Comparison of ENCODE assay signal across 8 cellular contexts in genomic region chr11:72111803-72112540, GRCh38. TPM values are rescaled to one million over a fixed set of nuclear protein-coding genes. Genes with fewer than 3 reads are reported as not detected.
DNase-seq lines count a peak whose midpoint lies in the region; ATAC-seq and TF ChIP-seq lines count a peak whose summit lies in the region.

No MANE protein-coding gene starts in this region.

- H3K9ac ChIP-seq in DND-41 (ENCODE audit: low read depth, low read length): peak overlapping the region; percentile 75

- peak overlapping the region; percentile 97 to 100 (median 98) for H3K27ac Mint-ChIP-seq in naive thymus-derived CD4-positive, alpha-beta T cell
- H3K27ac Mint-ChIP-seq in stimulated activated naive B cell treated with anti-CD40 and anti-IgM and Interleukin-4, amounts not matched to agents 10 μg/mL and 1 μg/mL and 100 μg/mL, for 72 hours: peak overlapping the region; percentile 99

- H3K36me3 ChIP-seq in DND-41 (ENCODE audit: insufficient read depth, low read length) (peaks cover 31% of the 10 kb centered on the region), PC-9 (ENCODE audit: low read depth) (no peaks in the 10 kb centered on the region)
- H3K36me3 ChIP-seq in naive thymus-derived CD4-positive, alpha-beta T cell (ENCODE audit: control insufficient read depth in 2 of 3, insufficient read depth in 3 of 3, low read length in 3 of 3): peaks cover 0 to 21% (median 4%) of the 10 kb centered on the region in 3 experiments

- intact Hi-C loops in PC-9 (cut with micrococcal nuclease; ENCODE audit: unreplicated experiment): loop anchor here (1.0 kb wide), 5 partner anchors 9 to 302 kb away; partner anchors contain the start of genes LAMTOR1, LRRC51 and NUMA1
- intact Hi-C loops in naive thymus-derived CD4-positive, alpha-beta T cell (cut with micrococcal nuclease): loop anchor here (1.0 to 10.0 kb wide), 11 partner anchors 9 to 1907 kb away; partner anchors contain the start of genes CLPB (in 2 of the 2), LAMTOR1 (in 2 of the 2), LRRC51 (in 2 of the 2) and NUMA1 (in 2 of the 2)

- H3K9me2 ChIP-seq in PC-9 (ENCODE audit: insufficient read depth): no peaks in the 10 kb centered on the region

- peak; percentile 94 for DNase-seq in DND-41
- DNase-seq in KBM-7: peak; percentile 99
- DNase-seq in PC-9: peak; percentile 95 to 99
- DNase-seq in activated T-helper 1 cell treated with anti-CD3 and anti-CD28 coated beads, Interleukin-2, amount 50 U/mL, for 16 hours (ENCODE audit: low read depth in 1 of 2, low spot score in 1 of 2): peak; percentile 59 to 77
- DNase-seq in fibroblast of mammary gland (ENCODE audit: low read depth): peak; percentile 99
- DNase-seq in naive thymus-derived CD4-positive, alpha-beta T cell: peak in 1 of 9 donors; percentile 90
- DNase-seq in stimulated activated naive B cell treated with anti-CD40 and anti-IgM and Interleukin-4, amounts not matched to agents 10 μg/mL and 1 μg/mL and 100 μg/mL, for 72 hours: peak; percentile 94

- CTCF ChIA-PET in PC-9 (lab: Charles Lee): no interaction called here
- CTCF ChIA-PET in naive thymus-derived CD4-positive, alpha-beta T cell (lab: Charles Lee): interaction anchor here (2.2 kb wide), 1 partner anchor 22 kb away, joined by 4 read pairs; no protein-coding TSS in a partner anchor

- H3K9me3 ChIP-seq in DND-41 (ENCODE audit: insufficient read depth, low read length, severe bottlenecking): no peaks in the 10 kb centered on the region
- H3K9me3 ChIP-seq in PC-9 (ENCODE audit: insufficient read depth, low read depth): no peaks in the 10 kb centered on the region
- H3K9me3 ChIP-seq in naive thymus-derived CD4-positive, alpha-beta T cell (ENCODE audit: control insufficient read depth in 2 of 3, low read length in 3 of 3): no peaks in the 10 kb centered on the region

- peaks cover 24% of the 10 kb centered on the region for H3K4me1 ChIP-seq in DND-41 (ENCODE audit: insufficient read depth, low read length)
- peaks cover 14% of the 10 kb centered on the region for H3K4me1 ChIP-seq in PC-9 (replicated peaks; ENCODE audit: insufficient read depth)
- H3K4me1 ChIP-seq in naive thymus-derived CD4-positive, alpha-beta T cell (ENCODE audit: control insufficient read depth in 2 of 2, insufficient read depth in 2 of 2, low read length in 2 of 2): peaks cover 12 to 14% of the 10 kb centered on the region in 2 donors

- peaks cover 12 to 29% (median 25%) of the 10 kb centered on the region in 7 donors for H3K4me1 Mint-ChIP-seq in naive thymus-derived CD4-positive, alpha-beta T cell
- peaks cover 16 to 17% of the 10 kb centered on the region in 2 donors for H3K4me1 Mint-ChIP-seq in stimulated activated naive B cell treated with anti-CD40 and anti-IgM and Interleukin-4, amounts not matched to agents 10 μg/mL and 1 μg/mL and 100 μg/mL, for 72 hours

- peaks cover 10% of the 10 kb centered on the region; the same call in 1 of the 2 replicates for H3F3A ChIP-seq in PC-9 (ENCODE audit: insufficient read depth, low read depth)

- H3K4me2 ChIP-seq in DND-41 (ENCODE audit: insufficient read depth, low read length) (peak overlapping the region; percentile 76), PC-9 (peak overlapping the region; percentile 92)

- no peaks in the 10 kb centered on the region for H4K20me1 ChIP-seq in DND-41 (ENCODE audit: insufficient read depth, low read length)
- no peaks in the 10 kb centered on the region for H4K20me1 ChIP-seq in PC-9 (ENCODE audit: insufficient read depth)

- H3K27me3 Mint-ChIP-seq in naive thymus-derived CD4-positive, alpha-beta T cell: peaks cover 0 to 5% (median 0%) of the 10 kb centered on the region in 5 donors
- peaks cover 7 to 13% of the 10 kb centered on the region in 2 donors for H3K27me3 Mint-ChIP-seq in stimulated activated naive B cell treated with anti-CD40 and anti-IgM and Interleukin-4, amounts not matched to agents 10 μg/mL and 1 μg/mL and 100 μg/mL, for 72 hours

- peak overlapping the region; percentile 73 to 100 (median 96) for H3K4me3 Mint-ChIP-seq in naive thymus-derived CD4-positive, alpha-beta T cell
- H3K4me3 Mint-ChIP-seq in stimulated activated naive B cell treated with anti-CD40 and anti-IgM and Interleukin-4, amounts not matched to agents 10 μg/mL and 1 μg/mL and 100 μg/mL, for 72 hours: peak overlapping the region; percentile 88 to 96

- in situ Hi-C loops in KBM-7 (cut with MboI; ENCODE audit: low pct_unique_long_range_greater_than_20kb, low sequenced_read_pairs): no loop called here

- no peaks in the 10 kb centered on the region for H3K27me3 ChIP-seq in DND-41 (ENCODE audit: insufficient read depth, low read length, poor library complexity)
- H3K27me3 ChIP-seq in PC-9 (ENCODE audit: insufficient read depth, low read depth): no peaks in the 10 kb centered on the region
- H3K27me3 ChIP-seq in naive thymus-derived CD4-positive, alpha-beta T cell (ENCODE audit: control insufficient read depth in 2 of 2, insufficient read depth in 2 of 2, low read length in 2 of 2): no peaks in the 10 kb centered on the region

- H3K4me3 ChIP-seq in DND-41 (ENCODE audit: low read depth in 1 of 2, low read length in 2 of 2) (peak overlapping the region; percentile 48 to 69), PC-9 (peak overlapping the region; percentile 56), fibroblast of mammary gland (ENCODE audit: control insufficient read depth, low read depth, low read length) (peak overlapping the region; percentile 73)
- peak overlapping the region; percentile 85 for H3K4me3 ChIP-seq in naive thymus-derived CD4-positive, alpha-beta T cell (ENCODE audit: low read length)

- H3K79me2 ChIP-seq in DND-41 (ENCODE audit: insufficient read depth, low read length): peaks cover 9% of the 10 kb centered on the region
- H3K79me2 ChIP-seq in PC-9 (ENCODE audit: low read depth): 0 out of 2 replicates have a peak, but pooled peaks cover 4% of the 10 kb centered on the region

- H3K36me3 Mint-ChIP-seq in naive thymus-derived CD4-positive, alpha-beta T cell: peaks cover 4 to 18% (median 7%) of the 10 kb centered on the region in 5 donors
- peaks cover 16 to 22% of the 10 kb centered on the region in 2 donors for H3K36me3 Mint-ChIP-seq in stimulated activated naive B cell treated with anti-CD40 and anti-IgM and Interleukin-4, amounts not matched to agents 10 μg/mL and 1 μg/mL and 100 μg/mL, for 72 hours

- BruUV-seq in PC-9 (replicated peaks; lab: Mats Ljungman, UMichigan): TSS peak; percentile 79

- TF ChIP-seq CTCF in DND-41 (IDR thresholded peaks at IDR 0.05; ENCODE audit: borderline replicate concordance, extremely low read depth, low read length, poor library complexity, severe bottlenecking): no peak
- no peak for TF ChIP-seq CTCF in PC-9 (conservative IDR thresholded peaks at IDR 0.05)
- TF ChIP-seq CTCF in fibroblast of mammary gland (conservative IDR thresholded peaks at IDR 0.05; ENCODE audit: control insufficient read depth, insufficient read depth, low read depth, low read length): no peak

- peak; percentile 89 for ATAC-seq in DND-41 (ENCODE audit: insufficient read depth, low read depth)
- peak; percentile 85 for ATAC-seq in GM21723 (IDR thresholded peaks at IDR 0.05; ENCODE audit: unreplicated experiment)
- peak; percentile 91 for ATAC-seq in naive thymus-derived CD4-positive, alpha-beta T cell
- peak; percentile 92 for ATAC-seq in stimulated activated naive B cell treated with anti-CD40 and anti-IgM and Interleukin-4, amounts not matched to agents 10 μg/mL and 1 μg/mL and 100 μg/mL, for 72 hours (replicated peaks)

- peaks cover 0 to 3% (median 0%) of the 10 kb centered on the region in 11 donors for H3K9me3 Mint-ChIP-seq in naive thymus-derived CD4-positive, alpha-beta T cell
- no peaks in the 10 kb centered on the region for H3K9me3 Mint-ChIP-seq in stimulated activated naive B cell treated with anti-CD40 and anti-IgM and Interleukin-4, amounts not matched to agents 10 μg/mL and 1 μg/mL and 100 μg/mL, for 72 hours

- POLR2A ChIA-PET in PC-9 (lab: Charles Lee; ENCODE audit: unreplicated experiment): interaction anchor here (0.6 kb wide), 2 partner anchors 168 to 324 kb away, joined by 4 to 5 read pairs; no protein-coding TSS in a partner anchor
- POLR2A ChIA-PET in naive thymus-derived CD4-positive, alpha-beta T cell (lab: Charles Lee): interaction anchor here (0.8 to 3.5 kb wide), 18 partner anchors 10 to 1667 kb away, joined by 3 to 69 read pairs (median 5); partner anchors contain the start of genes CLPB, LAMTOR1, RNF121 and XNDC1N

- H2AFZ ChIP-seq in DND-41 (ENCODE audit: low read depth, low read length) (peak overlapping the region; percentile 73), PC-9 (peak overlapping the region; percentile 87)

- H3K27ac ChIP-seq in DND-41 (ENCODE audit: low read length) (peak overlapping the region; percentile 98), PC-9 (peak overlapping the region; percentile 70)
- H3K27ac ChIP-seq in naive thymus-derived CD4-positive, alpha-beta T cell (ENCODE audit: low read depth, low read length): peak overlapping the region; percentile 92

RNA-seq across cellular contexts. Expression of gene ANAPC15, which starts 0.5 kb away (rescaled TPM):
- 77.2 and 97.8 TPM in 2 replicates for total RNA-seq in PC-9 (2021)
- 10 to 100 TPM; 43.0 to 59.6 (median 44.1) TPM for total RNA-seq in naive thymus-derived CD4-positive, alpha-beta T cell
- polyA plus RNA-seq in naive thymus-derived CD4-positive, alpha-beta T cell: 100 to 1,000 TPM in 1 of 2 donors, 10 to 100 TPM in 1; 99.1 to 113 TPM

RNA-seq across cellular contexts. Expression of gene TOMT, which starts 6.2 kb away (rescaled TPM):
- total RNA-seq in PC-9 (2021): not detected in 2 replicates
- under 1 TPM in 1 of 5 experiments, not detected in 4; 0.42 TPM for total RNA-seq in naive thymus-derived CD4-positive, alpha-beta T cell
- polyA plus RNA-seq in naive thymus-derived CD4-positive, alpha-beta T cell: not detected

RNA-seq across cellular contexts. Expression of gene LAMTOR1, which starts 8.9 kb away (rescaled TPM):
- 94.6 and 107 TPM in 2 replicates for total RNA-seq in PC-9 (2021)
- total RNA-seq in naive thymus-derived CD4-positive, alpha-beta T cell: 10 to 100 TPM; 41.8 to 83.0 (median 69.7) TPM
- polyA plus RNA-seq in naive thymus-derived CD4-positive, alpha-beta T cell: 10 to 100 TPM; 63.2 to 78.0 TPM

RNA-seq across cellular contexts. Expression of gene FOLR3, which starts 23.6 kb away (rescaled TPM):
- not detected in 2 replicates for total RNA-seq in PC-9 (2021)
- total RNA-seq in naive thymus-derived CD4-positive, alpha-beta T cell: 1 to 10 TPM in 2 of 5 experiments, not detected in 3; 3.4 to 4.6 TPM
- polyA plus RNA-seq in naive thymus-derived CD4-positive, alpha-beta T cell: not detected

RNA-seq across cellular contexts. Expression of gene LRRC51, which starts 31.3 kb away (rescaled TPM):
- 17.5 and 19.6 TPM in 2 replicates for total RNA-seq in PC-9 (2021)
- 1 to 10 TPM; 1.2 to 7.8 (median 4.6) TPM for total RNA-seq in naive thymus-derived CD4-positive, alpha-beta T cell
- 1 to 10 TPM; 2.0 to 2.7 TPM for polyA plus RNA-seq in naive thymus-derived CD4-positive, alpha-beta T cell
